In genomic region chr18:79108520-79109215, GRCh38 we compare ENCODE assay signal across 17 cellular contexts.
"Had no signal": no experiment of that assay in that cellular context is flagged by ENCODE, and none has a peak within 500 bp of the region (broad histone marks: within the 10 kb centered on the region; RNA-seq: fewer than 3 reads in every experiment).

No MANE protein-coding gene starts in this region.

- H3K27me3 ChIP-seq: heart left ventricle, stomach, upper lobe of right lung had no signal

- DNase-seq: activated CD4-positive, alpha-beta T cell treated with anti-CD3 and anti-CD28 coated beads, Interleukin-2, amount 10 ng/mL, durations not matched to agents 24 days and 14 days; activated CD4-positive, CD25-positive, alpha-beta regulatory T cell; activated gamma-delta T cell treated with Interleukin-2 at 50 U/mL for 16 hours; cortex of kidney; effector CD4-positive, alpha-beta T cell; heart left ventricle; immature natural killer cell; lower lobe of right lung; naive B cell; posterior cingulate gyrus; stomach; upper lobe of right lung had no signal

- H3K9me3 Mint-ChIP-seq: activated CD4-positive, alpha-beta T cell treated with anti-CD3 and anti-CD28 coated beads, Interleukin-2, amount 10 ng/mL, durations not matched to agents 24 days and 14 days; immature natural killer cell; T-helper 2 cell treated with Interferon-gamma antibody and Interleukin-4, amounts not matched to agents 5 μg/mL and 100 μg/mL, for 36 hours had no signal

- FAIRE-seq: frontal cortex had no signal

- H3K4me3 ChIP-seq: heart left ventricle, lower lobe of right lung, stomach, thoracic aorta, upper lobe of right lung had no signal

- H3K27ac Mint-ChIP-seq: activated CD4-positive, alpha-beta T cell treated with anti-CD3 and anti-CD28 coated beads, Interleukin-2, amount 10 ng/mL, durations not matched to agents 24 days and 14 days; activated naive CD8-positive, alpha-beta T cell; T-helper 2 cell treated with Interferon-gamma antibody and Interleukin-4, amounts not matched to agents 5 μg/mL and 100 μg/mL, for 36 hours had no signal

- H3K27ac ChIP-seq: heart left ventricle, lower lobe of right lung, stomach, thoracic aorta, upper lobe of right lung had no signal

- ATAC-seq: lower lobe of right lung, upper lobe of right lung had no signal

- H3K9me3 ChIP-seq: heart left ventricle, lower lobe of right lung, stomach, thoracic aorta, upper lobe of right lung had no signal

- H3K4me1 ChIP-seq: lower lobe of right lung had no signal

- H3K27me3 Mint-ChIP-seq: activated CD4-positive, alpha-beta T cell treated with anti-CD3 and anti-CD28 coated beads, Interleukin-2, amount 10 ng/mL, durations not matched to agents 24 days and 14 days; activated naive CD8-positive, alpha-beta T cell; naive B cell had no signal

- H3K4me3 Mint-ChIP-seq: activated CD4-positive, alpha-beta T cell treated with anti-CD3 and anti-CD28 coated beads, Interleukin-2, amount 10 ng/mL, durations not matched to agents 24 days and 14 days; activated naive CD8-positive, alpha-beta T cell; brain; immature natural killer cell; naive B cell; T-helper 2 cell treated with Interferon-gamma antibody and Interleukin-4, amounts not matched to agents 5 μg/mL and 100 μg/mL, for 36 hours had no signal
